In genomic region chr9:108742191-108742590, GRCh38 we compare ENCODE assay signal across 22 cellular contexts.
DNase-seq lines count a peak whose midpoint lies in the region; FAIRE-seq and TF ChIP-seq lines count a peak whose summit lies in the region.
"Had no signal": no experiment of that assay in that cellular context is flagged by ENCODE, and none has a peak within 500 bp of the region (broad histone marks: within the 10 kb centered on the region; RNA-seq: fewer than 3 reads in every experiment).

No MANE protein-coding gene starts in this region.

- no peak overlapping the region for H2AK5ac ChIP-seq in H1 (ENCODE audit: low read depth, low read length)
- no peak overlapping the region for H2AK5ac ChIP-seq in trophoblast cell (ENCODE audit: low read length)

- H3K14ac ChIP-seq in H1 (ENCODE audit: insufficient read length), result no peak overlapping the region
- H3K14ac ChIP-seq in trophoblast cell (ENCODE audit: low read length), result no peak overlapping the region

- H3K56ac ChIP-seq in H1 (replicated peaks; ENCODE audit: insufficient read length, low read depth, low read length), result no peak overlapping the region

- intact Hi-C loops in mammary epithelial cell (cut with micrococcal nuclease), result loop anchor here (5.0 kb wide), 2 partner anchors 45 to 160 kb away; no protein-coding TSS in a partner anchor

- no peak for TF ChIP-seq RAD21 in H1 (IDR thresholded peaks at IDR 0.05 in 1 of 2, conservative IDR thresholded peaks at IDR 0.05 in 1 of 2; ENCODE audit: low read depth in 2 of 2, low read length in 2 of 2)

- in situ Hi-C loops in mammary epithelial cell (cut with MboI; ENCODE audit: low sequenced_read_pairs in 2 of 2), result no loop called here

- CTCF ChIA-PET in H1 (lab: Charles Lee; ENCODE audit: partially characterized antibody) (no interaction called here), mammary epithelial cell (lab: Charles Lee; ENCODE audit: low non-redundant PET) (no interaction called here)

- WGBS in H1 (ENCODE audit: extremely low coverage in 1 of 2, insufficient coverage in 1 of 2, insufficient read length in 1 of 2, insufficient replicate concordance in 2 of 2, low coverage in 1 of 2, low lambda C conversion rate in 2 of 2, missing lambda C conversion rate in 1 of 2), 2 experiments, result 94% methylated on average over 5 of the region's 5 CpGs; no CpG with 5 or more reads in 1 of the 2 experiments
- WGBS in trophoblast cell (ENCODE audit: extremely low coverage, insufficient coverage, insufficient read length), result no CpG with 5 or more reads among the region's 5 CpGs
- 100% methylated on average over 2 of the region's 5 CpGs for WGBS in mammary epithelial cell (ENCODE audit: low coverage, missing lambda C conversion rate)

- DNase-seq in NCI-H2171 treated with DMSO at 0.1 percent for 48 hours (lab: John Stamatoyannopoulos, UW), result peak; percentile 49
- DNase-seq in NCI-H2171 (lab: John Stamatoyannopoulos, UW), result no peak
- DNase-seq in H1 (ENCODE audit: low read depth in 1 of 2, low spot score in 2 of 2), result no peak
- no peak for DNase-seq in neural crest cell (ENCODE audit: low read depth, low spot score)
- DNase-seq in trophoblast cell, result peak; percentile 83 to 89
- no peak for DNase-seq in mammary epithelial cell
- DNase-seq in stimulated activated CD4-positive, alpha-beta T cell treated with anti-CD3 and anti-CD28 coated beads, Interleukin-2, amount 100 ng/mL, for 48 hours, result no peak
- DNase-seq: AML-193; Caco-2; Calu3; CD4-positive, alpha-beta T cell; CD8-positive, alpha-beta T cell; DMS79 treated with DMSO at 0.1 percent for 48 hours; GF-D8 had no signal

- TF ChIP-seq POLR2A in H1 (IDR thresholded peaks at IDR 0.05; ENCODE audit: control extremely low read depth in 1 of 2, low read depth in 2 of 2, low read length in 2 of 2), result no peak

- H3K36me3 ChIP-seq in H1 (ENCODE audit: control insufficient read depth in 2 of 4, insufficient read depth in 4 of 4, low read length in 3 of 4) (no peaks in the 10 kb centered on the region), trophoblast cell (ENCODE audit: control insufficient read depth in 1 of 2, insufficient read depth in 2 of 2, low read length in 2 of 2) (no peaks in the 10 kb centered on the region), mammary epithelial cell (ENCODE audit: insufficient read depth, low read length) (no peaks in the 10 kb centered on the region)
- H3K36me3 ChIP-seq: BLaER1 treated with 17β-estradiol and CSF1 and Interleukin-3, amounts not matched to agents 10 nM and 100 nM had no signal

- TF ChIP-seq EP300 in H1 (IDR thresholded peaks at IDR 0.05; ENCODE audit: borderline replicate concordance in 1 of 2, low read depth in 2 of 2, low read length in 2 of 2), result no peak

- no peak overlapping the region for H2BK15ac ChIP-seq in H1 (ENCODE audit: low read length)

- H3K4me3 Mint-ChIP-seq in neural crest cell, result no peak overlapping the region
- H3K4me3 Mint-ChIP-seq: B cell; CD4-positive, alpha-beta T cell; CD8-positive, alpha-beta T cell had no signal

- H3K4me1 ChIP-seq in H1 (replicated peaks in 1 of 4; ENCODE audit: control insufficient read depth in 3 of 4, insufficient read depth in 4 of 4, low read length in 3 of 4) (peaks cover 0 to 4% (median 0%) of the 10 kb centered on the region in 4 experiments; a peak in 1 of 7 replicates), trophoblast cell (ENCODE audit: control insufficient read depth in 1 of 2, insufficient read depth in 2 of 2, low read length in 2 of 2) (peaks cover 4 to 8% of the 10 kb centered on the region in 2 experiments), mammary epithelial cell (ENCODE audit: insufficient read depth, low read length) (peaks cover 13% of the 10 kb centered on the region)
- H3K4me1 ChIP-seq: A549, Caco-2 had no signal

- no peak for FAIRE-seq in H1 (lab: Jason Lieb, UNC)
- FAIRE-seq: A549, D721Med, GM12891, GM19239 had no signal

- no peak overlapping the region for H2BK12ac ChIP-seq in H1 (ENCODE audit: low read depth, low read length)
- H2BK12ac ChIP-seq in trophoblast cell (ENCODE audit: low read length), result no peak overlapping the region

- H3K36me3 Mint-ChIP-seq in neural crest cell (ENCODE audit: low read depth), result no peaks in the 10 kb centered on the region
- H3K36me3 Mint-ChIP-seq: CD8-positive, alpha-beta T cell had no signal

- H3K4ac ChIP-seq in H1 (replicated peaks; ENCODE audit: insufficient read length, low read depth, low read length) (no peak overlapping the region), trophoblast cell (ENCODE audit: low read depth, low read length) (no peak overlapping the region)

- H3K4me3 ChIP-seq in H1 (ENCODE audit: extremely low read depth in 1 of 4, insufficient read depth in 2 of 4, low read depth in 3 of 4, low read length in 4 of 4) (no peak overlapping the region), trophoblast cell (ENCODE audit: low read depth, low read length) (no peak overlapping the region), mammary epithelial cell (replicated peaks in 1 of 3; ENCODE audit: insufficient read depth in 1 of 3, low read depth in 2 of 3, low read length in 3 of 3) (no peak overlapping the region)
- H3K4me3 ChIP-seq: A549; BLaER1 treated with 17β-estradiol and CSF1 and Interleukin-3, amounts not matched to agents 10 nM and 100 nM had no signal

- H3K18ac ChIP-seq in H1 (ENCODE audit: extremely low read depth, low read length) (no peak overlapping the region), trophoblast cell (ENCODE audit: low read length) (no peak overlapping the region)

- no peak overlapping the region for H2BK20ac ChIP-seq in H1 (ENCODE audit: low read length)

- no peak for TF ChIP-seq CTCF in H1 (IDR thresholded peaks at IDR 0.05; ENCODE audit: control extremely low read depth in 1 of 3, insufficient read depth in 1 of 3, low read depth in 1 of 3, low read length in 3 of 3)
- no peak for TF ChIP-seq CTCF in neural crest cell (conservative IDR thresholded peaks at IDR 0.05)
- TF ChIP-seq CTCF in mammary epithelial cell (conservative IDR thresholded peaks at IDR 0.05 in 1 of 2, IDR thresholded peaks at IDR 0.05 in 1 of 2; ENCODE audit: extremely low read depth in 1 of 2, insufficient read depth in 1 of 2, low read depth in 1 of 2, low read length in 2 of 2), result no peak

- H4K91ac ChIP-seq in H1 (replicated peaks; ENCODE audit: insufficient read length, low read length) (no peak overlapping the region), trophoblast cell (ENCODE audit: low read depth, low read length) (no peak overlapping the region)

- H3K9ac ChIP-seq in H1 (replicated peaks in 1 of 4; ENCODE audit: extremely low read depth in 1 of 4, low read depth in 3 of 4, low read length in 3 of 4) (no peak overlapping the region), trophoblast cell (ENCODE audit: low read length) (no peak overlapping the region), mammary epithelial cell (ENCODE audit: insufficient read depth, low read length) (no peak overlapping the region)
- H3K9ac ChIP-seq: BLaER1 treated with 17β-estradiol and CSF1 and Interleukin-3, amounts not matched to agents 10 nM and 100 nM had no signal

- no peaks in the 10 kb centered on the region for H4K20me1 ChIP-seq in H1 (replicated peaks in 1 of 2; ENCODE audit: control insufficient read depth in 1 of 2, insufficient read depth in 2 of 2, low read length in 2 of 2)
- no peaks in the 10 kb centered on the region for H4K20me1 ChIP-seq in mammary epithelial cell (ENCODE audit: insufficient read depth, low read length)
- H4K20me1 ChIP-seq: BLaER1 treated with 17β-estradiol and CSF1 and Interleukin-3, amounts not matched to agents 10 nM and 100 nM had no signal

- H3K27me3 Mint-ChIP-seq in neural crest cell (ENCODE audit: low read depth), result peaks cover 6% of the 10 kb centered on the region
- H3K27me3 Mint-ChIP-seq: B cell had no signal

- no peaks in the 10 kb centered on the region for H3K9me3 ChIP-seq in H1 (ENCODE audit: insufficient read depth in 2 of 2, low read depth in 1 of 2, low read length in 1 of 2)
- no peaks in the 10 kb centered on the region for H3K9me3 ChIP-seq in trophoblast cell (ENCODE audit: insufficient read depth, low read depth, low read length)
- no peaks in the 10 kb centered on the region for H3K9me3 ChIP-seq in mammary epithelial cell (replicated peaks; ENCODE audit: insufficient read depth, low read length)
- H3K9me3 ChIP-seq: A549, Caco-2 had no signal

- H3K79me2 ChIP-seq in H1 (ENCODE audit: control insufficient read depth in 1 of 2, insufficient read depth in 2 of 2, low read length in 2 of 2) (no peaks in the 10 kb centered on the region), trophoblast cell (ENCODE audit: control insufficient read depth, insufficient read depth, low read length, poor library complexity) (no peaks in the 10 kb centered on the region), mammary epithelial cell (ENCODE audit: insufficient read depth, low read length) (no peaks in the 10 kb centered on the region)

- H3K4me2 ChIP-seq in H1 (ENCODE audit: insufficient read depth in 1 of 2, low read depth in 2 of 2, low read length in 2 of 2), result no peak overlapping the region
- no peak overlapping the region for H3K4me2 ChIP-seq in trophoblast cell (ENCODE audit: low read length)
- H3K4me2 ChIP-seq in mammary epithelial cell (ENCODE audit: insufficient read depth, low read depth, low read length), result no peak overlapping the region
- H3K4me2 ChIP-seq: A549; BLaER1 treated with 17β-estradiol and CSF1 and Interleukin-3, amounts not matched to agents 10 nM and 100 nM had no signal

- no TSS peak for BruUV-seq in mammary epithelial cell (replicated peaks; lab: Mats Ljungman, UMichigan)

- no peak overlapping the region; the same call in 1 of the 2 replicates for H4K8ac ChIP-seq in H1 (ENCODE audit: extremely low read depth, insufficient read depth, low read length)
- no peak overlapping the region for H4K8ac ChIP-seq in trophoblast cell (ENCODE audit: low read depth, low read length)

- peak overlapping the region; percentile 48 for H3K27ac Mint-ChIP-seq in neural crest cell (ENCODE audit: unreplicated experiment)
- H3K27ac Mint-ChIP-seq: B cell; CD4-positive, alpha-beta T cell; CD8-positive, alpha-beta T cell had no signal

- H3K4me1 Mint-ChIP-seq in neural crest cell, result peaks cover 14% of the 10 kb centered on the region
- H3K4me1 Mint-ChIP-seq: B cell had no signal

- no peak overlapping the region for H2BK120ac ChIP-seq in H1 (replicated peaks; ENCODE audit: low read depth, low read length)
- no peak overlapping the region for H2BK120ac ChIP-seq in trophoblast cell (ENCODE audit: insufficient read depth, low read length, poor library complexity)

- H3K23me2 ChIP-seq in H1 (ENCODE audit: low read depth, low read length), result no peaks in the 10 kb centered on the region

- H3K27me3 ChIP-seq in H1 (replicated peaks in 1 of 4; ENCODE audit: control insufficient read depth in 3 of 4, extremely low read depth in 1 of 4, insufficient read depth in 3 of 4, low read length in 3 of 4) (no peaks in the 10 kb centered on the region), trophoblast cell (ENCODE audit: insufficient read depth, low read length) (no peaks in the 10 kb centered on the region), mammary epithelial cell (ENCODE audit: insufficient read depth, low read length) (no peaks in the 10 kb centered on the region)
- H3K27me3 ChIP-seq: BLaER1 treated with 17β-estradiol and CSF1 and Interleukin-3, amounts not matched to agents 10 nM and 100 nM had no signal

- no peak overlapping the region for H2AFZ ChIP-seq in H1 (ENCODE audit: low read length)
- H2AFZ ChIP-seq in trophoblast cell (ENCODE audit: insufficient read depth, low read length, poor library complexity), result no peak overlapping the region
- H2AFZ ChIP-seq in mammary epithelial cell (ENCODE audit: low read depth, low read length), result no peak overlapping the region

- no peak overlapping the region for H4K12ac ChIP-seq in trophoblast cell (ENCODE audit: low read depth, low read length)

- no peak overlapping the region for H4K5ac ChIP-seq in H1 (ENCODE audit: insufficient read length, low read depth, low read length)

- no peak overlapping the region for H3K27ac ChIP-seq in H1 (ENCODE audit: low read depth, low read length)
- no peak overlapping the region for H3K27ac ChIP-seq in trophoblast cell (ENCODE audit: low read depth, low read length)
- H3K27ac ChIP-seq in mammary epithelial cell (ENCODE audit: insufficient read depth, low read depth, low read length), result no peak overlapping the region
- H3K27ac ChIP-seq: 22Rv1; A549; BLaER1 treated with 17β-estradiol and CSF1 and Interleukin-3, amounts not matched to agents 10 nM and 100 nM; C4-2B had no signal

- H3K9me3 Mint-ChIP-seq in neural crest cell, result no peaks in the 10 kb centered on the region
- H3K9me3 Mint-ChIP-seq: CD4-positive, alpha-beta T cell; CD8-positive, alpha-beta T cell had no signal

- POLR2A ChIA-PET in H1 (lab: Charles Lee; ENCODE audit: partially characterized antibody), result no interaction called here

- dilution Hi-C loops in mammary epithelial cell (cut with HindIII; ENCODE audit: low sequenced_read_pairs), result no loop called here

- H3K23ac ChIP-seq in H1 (ENCODE audit: insufficient read length) (no peak overlapping the region), trophoblast cell (ENCODE audit: low read length) (no peak overlapping the region)

- no peak overlapping the region for H2BK5ac ChIP-seq in H1 (ENCODE audit: low read depth, low read length)
- no peak overlapping the region for H2BK5ac ChIP-seq in trophoblast cell (ENCODE audit: low read depth, low read length, poor library complexity)

- H3K79me1 ChIP-seq in H1 (ENCODE audit: low read depth, low read length) (no peaks in the 10 kb centered on the region), trophoblast cell (ENCODE audit: low read length) (no peaks in the 10 kb centered on the region)

Comparison
In these comparisons a context has a peak if more than half of its experiments do, and no peak if none do; other contexts are left out.
1. DNase-seq: peak in NCI-H2171 treated with DMSO at 0.1 percent for 48 hours (single experiment) and trophoblast cell (2 of 2); none in NCI-H2171 (single experiment), H1 (0 of 2), neural crest cell (single experiment), mammary epithelial cell (single experiment) and stimulated activated CD4-positive, alpha-beta T cell treated with anti-CD3 and anti-CD28 coated beads, Interleukin-2, amount 100 ng/mL, for 48 hours (0 of 2).